In genomic region chr3:50050361-50050760, GRCh38 we compare ENCODE assay signal across 1 cellular context.
TF ChIP-seq lines count a peak whose summit lies in the region.

No MANE protein-coding gene starts in this region.

TF ChIP-seq in WTC11, 78 proteins besides CTCF, POLR2A, EP300 and RAD21 (continued from another document):
- no peak for TF ChIP-seq ZNF532 (CRISPR knock-in tag; IDR thresholded peaks at IDR 0.05; ENCODE audit: borderline replicate concordance)
- TF ChIP-seq ETV6 (CRISPR knock-in tag; IDR thresholded peaks at IDR 0.05) = no peak
- TF ChIP-seq ZNF423 (CRISPR knock-in tag; IDR thresholded peaks at IDR 0.05) = no peak
- no peak for TF ChIP-seq CDX4 (CRISPR knock-in tag; IDR thresholded peaks at IDR 0.05; ENCODE audit: borderline replicate concordance)
- TF ChIP-seq CREB1 (CRISPR knock-in tag; IDR thresholded peaks at IDR 0.05) = no peak
- no peak for TF ChIP-seq ZNF219 (CRISPR knock-in tag; IDR thresholded peaks at IDR 0.05; ENCODE audit: borderline replicate concordance)
- no peak for TF ChIP-seq PREB (CRISPR knock-in tag; IDR thresholded peaks at IDR 0.05; ENCODE audit: borderline replicate concordance)
